Comparison of ENCODE assay signal across 8 cellular contexts in the genomic region with DNA sequence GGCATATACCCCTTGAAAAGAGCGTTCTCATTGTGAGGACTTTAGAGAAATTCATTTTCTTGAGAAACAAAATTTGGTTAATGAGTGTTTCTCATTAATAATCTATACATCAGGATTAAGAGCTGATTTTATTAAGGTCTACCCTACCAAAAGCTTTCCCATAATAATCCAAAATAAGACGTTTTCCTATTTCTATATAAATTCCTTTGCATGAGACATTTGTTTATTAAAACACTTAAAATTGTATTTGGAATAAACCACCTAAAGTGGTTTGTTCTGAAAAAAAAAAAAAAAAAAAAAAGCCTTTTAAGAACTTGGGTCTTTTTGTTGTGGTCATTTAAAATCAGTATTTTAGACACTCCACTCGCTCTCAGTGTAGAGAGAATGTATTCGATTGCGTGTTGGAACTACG. TPM values are rescaled to one million over a fixed set of nuclear protein-coding genes. Genes with fewer than 3 reads are reported as not detected.
A peak's percentile ranks its signal among the peaks of the same experiment; 100 is the strongest.
DNase-seq lines count a peak whose midpoint lies in the region; ATAC-seq and TF ChIP-seq lines count a peak whose summit lies in the region.

No MANE protein-coding gene starts in this region.

- TF ChIP-seq CTCF in ascending aorta (IDR thresholded peaks at IDR 0.05) (no peak), liver (IDR thresholded peaks at IDR 0.05; ENCODE audit: low read depth, low read length, missing input control) (no peak), tibial artery (IDR thresholded peaks at IDR 0.05) (no peak)

- H3K36me3 ChIP-seq in ascending aorta (peaks cover 0 to 4% of the 10 kb centered on the region in 2 donors), liver (ENCODE audit: control insufficient read depth in 4 of 4, insufficient read depth in 3 of 4, low read depth in 1 of 4, low read length in 3 of 4) (peaks cover 0 to 4% (median 0%) of the 10 kb centered on the region in 4 donors), tibial artery (peaks cover 4 to 8% (median 6%) of the 10 kb centered on the region in 3 donors)

- peak overlapping the region; percentile 72 for H3K4me3 Mint-ChIP-seq in activated T-cell treated with anti-CD3 and anti-CD28 coated beads, Interleukin-2, amount 50 U/mL, for 24 hours

- peaks cover 17% of the 10 kb centered on the region for H3K4me1 Mint-ChIP-seq in activated T-cell treated with anti-CD3 and anti-CD28 coated beads, Interleukin-2, amount 50 U/mL, for 24 hours (ENCODE audit: low read depth)

- DNase-seq in activated T-cell treated with anti-CD3 and anti-CD28 coated beads, Interleukin-2, amount 50 U/mL, for 24 hours = no peak
- DNase-seq in activated T-cell treated with anti-CD3 and anti-CD28 coated beads, Interleukin-2, amount 50 U/mL, for 48 hours = no peak
- DNase-seq in ascending aorta (ENCODE audit: low spot score in 2 of 2) (no peak), tibial artery (no peak), COLO668 (lab: John Stamatoyannopoulos, UW; ENCODE audit: unreplicated experiment) (no peak)

- 22% methylated on average over 6 of the region's 6 CpGs for WGBS in liver

- ATAC-seq in HG03521 (IDR thresholded peaks at IDR 0.05; ENCODE audit: unreplicated experiment) (no peak), GM21737 (IDR thresholded peaks at IDR 0.05; ENCODE audit: unreplicated experiment) (no peak)

- no peaks in the 10 kb centered on the region for H3K9me3 ChIP-seq in ascending aorta
- H3K9me3 ChIP-seq in liver (ENCODE audit: control insufficient read depth in 4 of 4, low read length in 3 of 4) = no peaks in the 10 kb centered on the region
- no peaks in the 10 kb centered on the region for H3K9me3 ChIP-seq in tibial artery

- peaks cover 0 to 27% of the 10 kb centered on the region in 2 donors for H3K4me1 ChIP-seq in ascending aorta
- peaks cover 3 to 17% (median 12%) of the 10 kb centered on the region in 4 donors for H3K4me1 ChIP-seq in liver (ENCODE audit: control insufficient read depth in 4 of 4, insufficient read depth in 4 of 4, low read length in 3 of 4)
- H3K4me1 ChIP-seq in tibial artery = peaks cover 0 to 34% (median 21%) of the 10 kb centered on the region in 4 donors

- H3K27me3 ChIP-seq in ascending aorta (no peaks in the 10 kb centered on the region), liver (ENCODE audit: control insufficient read depth in 4 of 4, insufficient read depth in 4 of 4, low read length in 3 of 4) (no peaks in the 10 kb centered on the region), tibial artery (no peaks in the 10 kb centered on the region)

- no peak for TF ChIP-seq RAD21 in liver (IDR thresholded peaks at IDR 0.05)

- peaks cover 13% of the 10 kb centered on the region for H3K36me3 Mint-ChIP-seq in activated T-cell treated with anti-CD3 and anti-CD28 coated beads, Interleukin-2, amount 50 U/mL, for 24 hours (ENCODE audit: low read depth)

- H3K4me3 ChIP-seq in ascending aorta (peak overlapping the region; percentile 84 to 99), liver (ENCODE audit: low read depth in 1 of 3, low read length in 3 of 3) (peak overlapping the region; percentile 30 to 91 (median 69)), tibial artery (peak overlapping the region; percentile 67 to 99)

- H3K9ac ChIP-seq in liver (ENCODE audit: low read depth in 1 of 2, low read length in 2 of 2) = peak overlapping the region in 1 of 2 donors; percentile 69

- H3K27me3 Mint-ChIP-seq in activated T-cell treated with anti-CD3 and anti-CD28 coated beads, Interleukin-2, amount 50 U/mL, for 24 hours = peaks cover 27% of the 10 kb centered on the region

- H3K9me3 Mint-ChIP-seq in activated T-cell treated with anti-CD3 and anti-CD28 coated beads, Interleukin-2, amount 50 U/mL, for 24 hours = no peaks in the 10 kb centered on the region

- H3K27ac Mint-ChIP-seq in activated T-cell treated with anti-CD3 and anti-CD28 coated beads, Interleukin-2, amount 50 U/mL, for 24 hours = no peak overlapping the region

- H3K27ac ChIP-seq in ascending aorta (peak overlapping the region; percentile 47 to 68), liver (ENCODE audit: low read depth in 1 of 2, low read length in 2 of 2) (peak overlapping the region; percentile 37 to 53), tibial artery (peak overlapping the region; percentile 63 to 94)

- intact Hi-C loops in ascending aorta (cut with DNase I) (loop anchor here (1.0 to 2.0 kb wide), 4 partner anchors 32 to 133 kb away; partner anchors contain the start of genes NCBP1 and TSTD2), tibial artery (cut with DNase I; ENCODE audit: low total_unique reads) (loop anchor here (5.0 kb wide), 1 partner anchor 97 kb away; no protein-coding TSS in a partner anchor)

TF ChIP-seq in liver, 16 proteins besides CTCF, POLR2A, EP300 and RAD21:
- TF ChIP-seq GABPA (IDR thresholded peaks at IDR 0.05 in 1 of 2, conservative IDR thresholded peaks at IDR 0.05 in 1 of 2) (no peak), SP1 (IDR thresholded peaks at IDR 0.05) (no peak), MAX (IDR thresholded peaks at IDR 0.05) (no peak)

RNA-seq across cellular contexts. Expression of gene TMOD1, which starts 0.7 kb away (rescaled TPM):
- 17.1 TPM for total RNA-seq in ascending aorta
- total RNA-seq in liver = 10 to 100 TPM in 1 of 2 donors, 1 to 10 TPM in 1; 9.2 to 20.0 TPM
- polyA plus RNA-seq in liver = 10 to 100 TPM; 13.6 to 14.7 TPM
